ENCODE assay signal across 1 cellular context in genomic region chr12:94875525-94875924, GRCh38.
TF ChIP-seq lines count a peak whose summit lies in the region.

No MANE protein-coding gene starts in this region.

TF ChIP-seq in GM23338, 12 proteins besides CTCF, POLR2A, EP300 and RAD21 (continued from another document):
- TF ChIP-seq ZNF462 (CRISPR knock-in tag; IDR thresholded peaks at IDR 0.05) (no peak), EZH2phosphoT487 (IDR thresholded peaks at IDR 0.05; ENCODE audit: unreplicated experiment) (no peak), STAT1 (IDR thresholded peaks at IDR 0.05; ENCODE audit: unreplicated experiment) (no peak), POLR2AphosphoS5 (IDR thresholded peaks at IDR 0.05; ENCODE audit: low read depth) (no peak), ZNF331 (CRISPR knock-in tag; IDR thresholded peaks at IDR 0.05; ENCODE audit: low read depth) (no peak), REST (IDR thresholded peaks at IDR 0.05; ENCODE audit: unreplicated experiment) (no peak), JUNB (IDR thresholded peaks at IDR 0.05; ENCODE audit: unreplicated experiment) (no peak), CREB1 (CRISPR knock-in tag; IDR thresholded peaks at IDR 0.05; ENCODE audit: low read depth) (no peak)
